ENCODE assay signal across 1 cellular context in genomic region chr6:156905801-156906200, GRCh38.
A peak's percentile ranks its signal among the peaks of the same experiment; 100 is the strongest.
TF ChIP-seq lines count a peak whose summit lies in the region.

No MANE protein-coding gene starts in this region.

TF ChIP-seq in HEK293, 187 proteins besides CTCF, POLR2A, EP300 and RAD21 (continued from another document):
- TF ChIP-seq, protein P1, sequence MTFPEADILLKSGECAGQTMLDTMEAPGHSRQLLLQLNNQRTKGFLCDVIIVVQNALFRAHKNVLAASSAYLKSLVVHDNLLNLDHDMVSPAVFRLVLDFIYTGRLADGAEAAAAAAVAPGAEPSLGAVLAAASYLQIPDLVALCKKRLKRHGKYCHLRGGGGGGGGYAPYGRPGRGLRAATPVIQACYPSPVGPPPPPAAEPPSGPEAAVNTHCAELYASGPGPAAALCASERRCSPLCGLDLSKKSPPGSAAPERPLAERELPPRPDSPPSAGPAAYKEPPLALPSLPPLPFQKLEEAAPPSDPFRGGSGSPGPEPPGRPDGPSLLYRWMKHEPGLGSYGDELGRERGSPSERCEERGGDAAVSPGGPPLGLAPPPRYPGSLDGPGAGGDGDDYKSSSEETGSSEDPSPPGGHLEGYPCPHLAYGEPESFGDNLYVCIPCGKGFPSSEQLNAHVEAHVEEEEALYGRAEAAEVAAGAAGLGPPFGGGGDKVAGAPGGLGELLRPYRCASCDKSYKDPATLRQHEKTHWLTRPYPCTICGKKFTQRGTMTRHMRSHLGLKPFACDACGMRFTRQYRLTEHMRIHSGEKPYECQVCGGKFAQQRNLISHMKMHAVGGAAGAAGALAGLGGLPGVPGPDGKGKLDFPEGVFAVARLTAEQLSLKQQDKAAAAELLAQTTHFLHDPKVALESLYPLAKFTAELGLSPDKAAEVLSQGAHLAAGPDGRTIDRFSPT (tag by site-specific recombination; IDR thresholded peaks at IDR 0.05): no peak
- TF ChIP-seq ZNF624 (tag by site-specific recombination; IDR thresholded peaks at IDR 0.05) (no peak), ZNF701 (tag by site-specific recombination; IDR thresholded peaks at IDR 0.05) (no peak), KLF16 (tag by site-specific recombination; IDR thresholded peaks at IDR 0.05) (no peak), ZNF354C (tag by site-specific recombination; IDR thresholded peaks at IDR 0.05; ENCODE audit: borderline replicate concordance, low read depth) (no peak), ZSCAN30 (tag by site-specific recombination; IDR thresholded peaks at IDR 0.05) (peak; percentile 87), ZNF248 (tag by site-specific recombination; IDR thresholded peaks at IDR 0.05) (no peak), ZNF341 (tag by site-specific recombination; IDR thresholded peaks at IDR 0.05; ENCODE audit: low read depth) (0 out of 2 replicates have a peak, but pooled peaks have one; percentile 12), FEZF1 (tag by site-specific recombination; IDR thresholded peaks at IDR 0.05) (peak; percentile 77), OSR2 (tag by site-specific recombination; IDR thresholded peaks at IDR 0.05) (peak; percentile 70), YY1 (tag by site-specific recombination; IDR thresholded peaks at IDR 0.05) (no peak)
- TF ChIP-seq, protein P2, sequence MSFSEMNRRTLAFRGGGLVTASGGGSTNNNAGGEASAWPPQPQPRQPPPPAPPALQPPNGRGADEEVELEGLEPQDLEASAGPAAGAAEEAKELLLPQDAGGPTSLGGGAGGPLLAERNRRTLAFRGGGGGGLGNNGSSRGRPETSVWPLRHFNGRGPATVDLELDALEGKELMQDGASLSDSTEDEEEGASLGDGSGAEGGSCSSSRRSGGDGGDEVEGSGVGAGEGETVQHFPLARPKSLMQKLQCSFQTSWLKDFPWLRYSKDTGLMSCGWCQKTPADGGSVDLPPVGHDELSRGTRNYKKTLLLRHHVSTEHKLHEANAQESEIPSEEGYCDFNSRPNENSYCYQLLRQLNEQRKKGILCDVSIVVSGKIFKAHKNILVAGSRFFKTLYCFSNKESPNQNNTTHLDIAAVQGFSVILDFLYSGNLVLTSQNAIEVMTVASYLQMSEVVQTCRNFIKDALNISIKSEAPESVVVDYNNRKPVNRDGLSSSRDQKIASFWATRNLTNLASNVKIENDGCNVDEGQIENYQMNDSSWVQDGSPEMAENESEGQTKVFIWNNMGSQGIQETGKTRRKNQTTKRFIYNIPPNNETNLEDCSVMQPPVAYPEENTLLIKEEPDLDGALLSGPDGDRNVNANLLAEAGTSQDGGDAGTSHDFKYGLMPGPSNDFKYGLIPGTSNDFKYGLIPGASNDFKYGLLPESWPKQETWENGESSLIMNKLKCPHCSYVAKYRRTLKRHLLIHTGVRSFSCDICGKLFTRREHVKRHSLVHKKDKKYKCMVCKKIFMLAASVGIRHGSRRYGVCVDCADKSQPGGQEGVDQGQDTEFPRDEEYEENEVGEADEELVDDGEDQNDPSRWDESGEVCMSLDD (tag by site-specific recombination; IDR thresholded peaks at IDR 0.05): no peak
- TF ChIP-seq, protein P3, sequence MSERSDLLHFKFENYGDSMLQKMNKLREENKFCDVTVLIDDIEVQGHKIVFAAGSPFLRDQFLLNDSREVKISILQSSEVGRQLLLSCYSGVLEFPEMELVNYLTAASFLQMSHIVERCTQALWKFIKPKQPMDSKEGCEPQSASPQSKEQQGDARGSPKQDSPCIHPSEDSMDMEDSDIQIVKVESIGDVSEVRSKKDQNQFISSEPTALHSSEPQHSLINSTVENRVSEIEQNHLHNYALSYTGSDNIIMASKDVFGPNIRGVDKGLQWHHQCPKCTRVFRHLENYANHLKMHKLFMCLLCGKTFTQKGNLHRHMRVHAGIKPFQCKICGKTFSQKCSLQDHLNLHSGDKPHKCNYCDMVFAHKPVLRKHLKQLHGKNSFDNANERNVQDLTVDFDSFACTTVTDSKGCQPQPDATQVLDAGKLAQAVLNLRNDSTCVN (tag by site-specific recombination; optimal IDR thresholded peaks at IDR 0.05): no peak
- TF ChIP-seq, protein P4, sequence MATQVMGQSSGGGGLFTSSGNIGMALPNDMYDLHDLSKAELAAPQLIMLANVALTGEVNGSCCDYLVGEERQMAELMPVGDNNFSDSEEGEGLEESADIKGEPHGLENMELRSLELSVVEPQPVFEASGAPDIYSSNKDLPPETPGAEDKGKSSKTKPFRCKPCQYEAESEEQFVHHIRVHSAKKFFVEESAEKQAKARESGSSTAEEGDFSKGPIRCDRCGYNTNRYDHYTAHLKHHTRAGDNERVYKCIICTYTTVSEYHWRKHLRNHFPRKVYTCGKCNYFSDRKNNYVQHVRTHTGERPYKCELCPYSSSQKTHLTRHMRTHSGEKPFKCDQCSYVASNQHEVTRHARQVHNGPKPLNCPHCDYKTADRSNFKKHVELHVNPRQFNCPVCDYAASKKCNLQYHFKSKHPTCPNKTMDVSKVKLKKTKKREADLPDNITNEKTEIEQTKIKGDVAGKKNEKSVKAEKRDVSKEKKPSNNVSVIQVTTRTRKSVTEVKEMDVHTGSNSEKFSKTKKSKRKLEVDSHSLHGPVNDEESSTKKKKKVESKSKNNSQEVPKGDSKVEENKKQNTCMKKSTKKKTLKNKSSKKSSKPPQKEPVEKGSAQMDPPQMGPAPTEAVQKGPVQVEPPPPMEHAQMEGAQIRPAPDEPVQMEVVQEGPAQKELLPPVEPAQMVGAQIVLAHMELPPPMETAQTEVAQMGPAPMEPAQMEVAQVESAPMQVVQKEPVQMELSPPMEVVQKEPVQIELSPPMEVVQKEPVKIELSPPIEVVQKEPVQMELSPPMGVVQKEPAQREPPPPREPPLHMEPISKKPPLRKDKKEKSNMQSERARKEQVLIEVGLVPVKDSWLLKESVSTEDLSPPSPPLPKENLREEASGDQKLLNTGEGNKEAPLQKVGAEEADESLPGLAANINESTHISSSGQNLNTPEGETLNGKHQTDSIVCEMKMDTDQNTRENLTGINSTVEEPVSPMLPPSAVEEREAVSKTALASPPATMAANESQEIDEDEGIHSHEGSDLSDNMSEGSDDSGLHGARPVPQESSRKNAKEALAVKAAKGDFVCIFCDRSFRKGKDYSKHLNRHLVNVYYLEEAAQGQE (tag by site-specific recombination; IDR thresholded peaks at IDR 0.05): no peak
- TF ChIP-seq, protein P5, sequence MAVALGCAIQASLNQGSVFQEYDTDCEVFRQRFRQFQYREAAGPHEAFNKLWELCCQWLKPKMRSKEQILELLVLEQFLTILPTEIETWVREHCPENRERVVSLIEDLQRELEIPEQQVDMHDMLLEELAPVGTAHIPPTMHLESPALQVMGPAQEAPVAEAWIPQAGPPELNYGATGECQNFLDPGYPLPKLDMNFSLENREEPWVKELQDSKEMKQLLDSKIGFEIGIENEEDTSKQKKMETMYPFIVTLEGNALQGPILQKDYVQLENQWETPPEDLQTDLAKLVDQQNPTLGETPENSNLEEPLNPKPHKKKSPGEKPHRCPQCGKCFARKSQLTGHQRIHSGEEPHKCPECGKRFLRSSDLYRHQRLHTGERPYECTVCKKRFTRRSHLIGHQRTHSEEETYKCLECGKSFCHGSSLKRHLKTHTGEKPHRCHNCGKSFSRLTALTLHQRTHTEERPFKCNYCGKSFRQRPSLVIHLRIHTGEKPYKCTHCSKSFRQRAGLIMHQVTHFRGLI (tag by site-specific recombination; IDR thresholded peaks at IDR 0.05): no peak
